In the genomic region with DNA sequence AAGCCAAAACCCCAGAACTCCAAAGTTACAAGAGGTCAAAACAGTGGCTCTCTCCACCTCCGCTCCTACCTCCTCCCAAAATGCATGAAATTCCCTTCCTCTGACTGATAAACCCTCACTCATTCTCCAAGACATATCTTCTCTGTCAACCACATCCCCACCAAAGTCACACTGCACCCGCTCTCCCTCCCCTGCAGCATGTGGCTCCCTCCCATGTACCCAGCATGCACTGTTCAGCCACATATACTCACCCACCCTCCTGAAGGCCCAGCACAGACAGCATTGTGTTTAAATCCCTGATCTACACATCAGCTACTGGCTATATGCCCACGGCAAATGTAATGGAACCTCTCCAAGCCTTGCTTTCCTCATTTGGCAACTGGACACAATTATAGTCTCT, we compare ENCODE assay signal across 20 cellular contexts. TPM values are rescaled to one million over a fixed set of nuclear protein-coding genes. Genes with fewer than 3 reads are reported as not detected.
DNase-seq lines count a peak whose midpoint lies in the region; ATAC-seq and TF ChIP-seq lines count a peak whose summit lies in the region.
"Had no signal": no experiment of that assay in that cellular context is flagged by ENCODE, and none has a peak within 500 bp of the region (broad histone marks: within the 10 kb centered on the region; RNA-seq: fewer than 3 reads in every experiment).

No MANE protein-coding gene starts in this region.

- H3K9me2 ChIP-seq in GM23248 (ENCODE audit: insufficient read depth) = no peaks in the 10 kb centered on the region

- H4K20me1 ChIP-seq in GM23248 (ENCODE audit: insufficient read depth) = no peaks in the 10 kb centered on the region
- H4K20me1 ChIP-seq: BLaER1 treated with 17β-estradiol and CSF1 and Interleukin-3, amounts not matched to agents 10 nM and 100 nM had no signal

- H3K36me3 ChIP-seq in GM23248 (ENCODE audit: low read depth) (no peaks in the 10 kb centered on the region), SJSA1 (no peaks in the 10 kb centered on the region)
- H3K36me3 ChIP-seq: BLaER1 treated with 17β-estradiol and CSF1 and Interleukin-3, amounts not matched to agents 10 nM and 100 nM had no signal

- H3K4me1 ChIP-seq in GM23248 (ENCODE audit: insufficient read depth) (peaks cover 13% of the 10 kb centered on the region), SJSA1 (replicated peaks) (peaks cover 26% of the 10 kb centered on the region)

- H3K27me3 ChIP-seq in GM23248 (replicated peaks; ENCODE audit: insufficient read depth) (no peaks in the 10 kb centered on the region), SJSA1 (replicated peaks) (no peaks in the 10 kb centered on the region)
- H3K27me3 ChIP-seq: BLaER1 treated with 17β-estradiol and CSF1 and Interleukin-3, amounts not matched to agents 10 nM and 100 nM; esophagus squamous epithelium; stomach had no signal

- H2AFZ ChIP-seq in GM23248 = peak overlapping the region; percentile 74
- H2AFZ ChIP-seq: PC-9 had no signal

- H3K79me2 ChIP-seq in GM23248 (ENCODE audit: insufficient read depth) = no peaks in the 10 kb centered on the region

- peak overlapping the region; percentile 54 for H3K4me2 ChIP-seq in GM23248 (ENCODE audit: unreplicated experiment)
- H3K4me2 ChIP-seq: BLaER1 treated with 17β-estradiol and CSF1 and Interleukin-3, amounts not matched to agents 10 nM and 100 nM; PC-9 had no signal

- H3K27ac ChIP-seq in GM23248 (peak overlapping the region; percentile 51), SJSA1 (no peak overlapping the region)
- H3K27ac ChIP-seq: BLaER1 treated with 17β-estradiol and CSF1 and Interleukin-3, amounts not matched to agents 10 nM and 100 nM; esophagus squamous epithelium; PC-9; stomach had no signal

- H3K9me3 ChIP-seq in GM23248 (ENCODE audit: low read depth) (no peaks in the 10 kb centered on the region), SJSA1 (replicated peaks) (no peaks in the 10 kb centered on the region)
- H3K9me3 ChIP-seq: BLaER1 treated with 17β-estradiol and CSF1 and Interleukin-3, amounts not matched to agents 10 nM and 100 nM; esophagus squamous epithelium; stomach had no signal

- TF ChIP-seq CTCF in fibroblast of the aortic adventitia (IDR thresholded peaks at IDR 0.05; ENCODE audit: insufficient read depth, low read length) = no peak

- peaks cover 12% of the 10 kb centered on the region; the same call in 1 of the 2 replicates for H3F3A ChIP-seq in GM23248 (ENCODE audit: insufficient read depth)

- H3K4me3 ChIP-seq in GM23248 (no peak overlapping the region), SJSA1 (no peak overlapping the region), fibroblast of the aortic adventitia (ENCODE audit: low read depth, low read length) (no peak overlapping the region)
- H3K4me3 ChIP-seq: BLaER1 treated with 17β-estradiol and CSF1 and Interleukin-3, amounts not matched to agents 10 nM and 100 nM; esophagus squamous epithelium; PC-9; stomach had no signal

- ATAC-seq in HG03045 (IDR thresholded peaks at IDR 0.05; ENCODE audit: unreplicated experiment) = no peak

- DNase-seq in ACHN (peak; percentile 15), GM23248 (peak; percentile 69), SJSA1 (ENCODE audit: low read depth in 1 of 2, low spot score in 2 of 2) (peak; percentile 54 to 63), fibroblast of the aortic adventitia (ENCODE audit: low read depth) (peak; percentile 63), NCI-H748 (lab: John Stamatoyannopoulos, UW; ENCODE audit: unreplicated experiment) (no peak), NCI-H446 treated with DMSO at 0.1 percent for 48 hours (lab: John Stamatoyannopoulos, UW) (no peak), D341Med (ENCODE audit: low spot score) (no peak)
- DNase-seq: activated CD8-positive, alpha-beta memory T cell treated with anti-CD3 and anti-CD28 coated beads for 24 hours; activated naive CD4-positive, alpha-beta T cell; esophagus squamous epithelium; MV-4-11; NCI-H2227 treated with DMSO at 0.1 percent for 48 hours; PC-9; stomach; T-helper 9 cell had no signal

- H3K9ac ChIP-seq in GM23248 = peak overlapping the region; percentile 31; the same call in 1 of the 2 replicates
- H3K9ac ChIP-seq: BLaER1 treated with 17β-estradiol and CSF1 and Interleukin-3, amounts not matched to agents 10 nM and 100 nM had no signal

- in situ Hi-C loops in ACHN (cut with HindIII; ENCODE audit: low pct_ligation_motif_present, low pct_unique_long_range_greater_than_20kb, low sequenced_read_pairs) (no loop called here), GM23248 (cut with MboI) (no loop called here)

- 31 to 35% methylated on average over 3 of the region's 3 CpGs for WGBS in GM23248 (ENCODE audit: low coverage in 1 of 2, low lambda C conversion rate in 2 of 2, missing lambda C conversion rate in 2 of 2), 2 experiments

RNA-seq across cellular contexts. Expression of gene POU5F1, which starts 5.5 kb away (rescaled TPM):
- 0.22 TPM in 1 of 2 replicates, not detected in the other for total RNA-seq in GM23248 (2014; rRNA removed; shearing (Covaris generic))
- 0.61 and 0.88 TPM in 2 replicates for polyA plus RNA-seq in GM23248 (2016; fragmentation: Nextera tagmentation; extraction: Ambion mirVana)
- not detected in 2 replicates for total RNA-seq in SJSA1 (2014; rRNA removed; shearing (Covaris generic))
- not detected in 2 replicates for total RNA-seq in fibroblast of the aortic adventitia (ENCODE audit: low replicate concordance)
- total RNA-seq: G401, mononuclear cell had no signal

RNA-seq across cellular contexts. Expression of gene TCF19, which starts 17.6 kb away (rescaled TPM):
- total RNA-seq in GM23248 (2014; rRNA removed; shearing (Covaris generic)) = 21.6 and 28.4 TPM in 2 replicates
- polyA plus RNA-seq in GM23248 (2016; fragmentation: Nextera tagmentation; extraction: Ambion mirVana) = 18.3 and 19.9 TPM in 2 replicates
- 61.4 and 68.1 TPM in 2 replicates for total RNA-seq in SJSA1 (2014; rRNA removed; shearing (Covaris generic))
- total RNA-seq in fibroblast of the aortic adventitia (ENCODE audit: low replicate concordance) = 4.2 and 46.3 TPM in 2 replicates

RNA-seq across cellular contexts. Expression of gene CCHCR1, which starts 18.4 kb away (rescaled TPM):
- 13.5 and 14.3 TPM in 2 replicates for total RNA-seq in GM23248 (2014; rRNA removed; shearing (Covaris generic))
- polyA plus RNA-seq in GM23248 (2016; fragmentation: Nextera tagmentation; extraction: Ambion mirVana) = 10.8 and 13.2 TPM in 2 replicates
- 35.1 and 39.2 TPM in 2 replicates for total RNA-seq in SJSA1 (2014; rRNA removed; shearing (Covaris generic))
- 21.1 and 42.0 TPM in 2 replicates for total RNA-seq in fibroblast of the aortic adventitia (ENCODE audit: low replicate concordance)

RNA-seq across cellular contexts. Expression of gene PSORS1C2, which starts 37.1 kb away (rescaled TPM):
- total RNA-seq in GM23248 (2014; rRNA removed; shearing (Covaris generic)) = not detected in 2 replicates
- 0.16 TPM in 1 of 2 replicates, not detected in the other for polyA plus RNA-seq in GM23248 (2016; fragmentation: Nextera tagmentation; extraction: Ambion mirVana)
- not detected in 2 replicates for total RNA-seq in SJSA1 (2014; rRNA removed; shearing (Covaris generic))
- total RNA-seq in fibroblast of the aortic adventitia (ENCODE audit: low replicate concordance) = not detected in 2 replicates
- total RNA-seq: G401, mononuclear cell, PC-9, renal cortical epithelial cell had no signal

RNA-seq across cellular contexts. Expression of gene CDSN, which starts 55.7 kb away (rescaled TPM):
- not detected in 2 replicates for total RNA-seq in GM23248 (2014; rRNA removed; shearing (Covaris generic))
- not detected in 2 replicates for polyA plus RNA-seq in GM23248 (2016; fragmentation: Nextera tagmentation; extraction: Ambion mirVana)
- total RNA-seq in SJSA1 (2014; rRNA removed; shearing (Covaris generic)) = not detected in 2 replicates
- not detected in 2 replicates for total RNA-seq in fibroblast of the aortic adventitia (ENCODE audit: low replicate concordance)
- total RNA-seq: G401, mononuclear cell, stomach had no signal

Comparison
In these comparisons a context has a peak if more than half of its experiments do, and no peak if none do; other contexts are left out.
1. DNase-seq: peak in ACHN (single experiment), GM23248 (single experiment), SJSA1 (2 of 2) and fibroblast of the aortic adventitia (single experiment); none in NCI-H748 (single experiment), NCI-H446 treated with DMSO at 0.1 percent for 48 hours (single experiment) and D341Med (single experiment).